ENCODE assay signal across 19 cellular contexts in genomic region chr4:57369446-57369845, GRCh38.
DNase-seq lines count a peak whose midpoint lies in the region; ATAC-seq and TF ChIP-seq lines count a peak whose summit lies in the region.
"Had no signal": no experiment of that assay in that cellular context is flagged by ENCODE, and none has a peak within 500 bp of the region (broad histone marks: within the 10 kb centered on the region; RNA-seq: fewer than 3 reads in every experiment).

No MANE protein-coding gene starts in this region.

- H3K4ac ChIP-seq in H9 (ENCODE audit: low read depth, low read length): no peak overlapping the region

- H3K23me2 ChIP-seq in H9 (ENCODE audit: insufficient read length, low read depth, low read length, poor library complexity, severe bottlenecking): no peaks in the 10 kb centered on the region

- no peak overlapping the region for H3K14ac ChIP-seq in H9 (ENCODE audit: insufficient read depth, low read length)

- intact Hi-C loops in MCF 10A (cut with micrococcal nuclease): no loop called here
- intact Hi-C loops in breast epithelium (cut with DNase I; ENCODE audit: low total_unique reads): no loop called here

- H3K4me1 ChIP-seq in breast epithelium (no peaks in the 10 kb centered on the region), adipocyte (ENCODE audit: control insufficient read depth, insufficient read depth, low read length) (peaks cover 10% of the 10 kb centered on the region), H9 (ENCODE audit: insufficient read depth, low read length) (no peaks in the 10 kb centered on the region)
- H3K4me1 ChIP-seq: A549, BLaER1, HAP-1 had no signal

- no peak for TF ChIP-seq POLR2A in breast epithelium (IDR thresholded peaks at IDR 0.05)

- no peak overlapping the region for H3K23ac ChIP-seq in H9 (ENCODE audit: insufficient read length, low read depth, low read length)

- ATAC-seq in GM21717 (IDR thresholded peaks at IDR 0.05; ENCODE audit: unreplicated experiment): no peak
- ATAC-seq: A549 had no signal

- H4K8ac ChIP-seq in H9 (replicated peaks; ENCODE audit: insufficient read length, low read depth, low read length): no peak overlapping the region

- H3K27me3 ChIP-seq in breast epithelium (no peaks in the 10 kb centered on the region), adipocyte (replicated peaks; ENCODE audit: control insufficient read depth, insufficient read depth, low read length) (no peaks in the 10 kb centered on the region), H9 (ENCODE audit: insufficient read depth, low read length) (no peaks in the 10 kb centered on the region)
- H3K27me3 ChIP-seq: BLaER1 had no signal

- CTCF ChIA-PET in MCF 10A (lab: Yijun Ruan, JAX): no interaction called here

- no peak overlapping the region for H2AK5ac ChIP-seq in H9 (ENCODE audit: insufficient read length, low read length)

- no peak overlapping the region for H2AFZ ChIP-seq in H9 (ENCODE audit: low read length)

- DNase-seq in MCF 10A (ENCODE audit: unreplicated experiment): peak; percentile 16
- no peak for DNase-seq in breast epithelium (ENCODE audit: low spot score in 2 of 2)
- peak; percentile 11 for DNase-seq in adipocyte (ENCODE audit: low read depth)
- DNase-seq in fibroblast of pulmonary artery (ENCODE audit: low read depth): peak; percentile 20
- no peak for DNase-seq in H9
- DNase-seq in islet precursor cell: no peak
- DNase-seq in GM10266 (ENCODE audit: extremely low spot score): no peak
- DNase-seq: AML-193; CD4-positive, alpha-beta memory T cell; DMS153; DMS79; GDM1; IMR-90 had no signal

- H4K20me1 ChIP-seq in H9 (ENCODE audit: control insufficient read depth, insufficient read depth, insufficient read length): no peaks in the 10 kb centered on the region
- H4K20me1 ChIP-seq: BLaER1 had no signal

- no peak overlapping the region for H3K27ac Mint-ChIP-seq in MCF 10A (ENCODE audit: low read depth, unreplicated experiment)
- H3K27ac Mint-ChIP-seq in H9: no peak overlapping the region
- H3K27ac Mint-ChIP-seq: CD14-positive monocyte; CD4-positive, alpha-beta memory T cell had no signal

- H3K9ac ChIP-seq in adipocyte (ENCODE audit: low read length): no peak overlapping the region
- H3K9ac ChIP-seq in H9 (ENCODE audit: extremely low read depth, insufficient read length, low read length): no peak overlapping the region
- H3K9ac ChIP-seq: BLaER1 had no signal

- no peaks in the 10 kb centered on the region for H3K79me1 ChIP-seq in H9 (ENCODE audit: insufficient read depth, low read depth, low read length, poor library complexity, severe bottlenecking)

- no peak overlapping the region for H2BK12ac ChIP-seq in H9 (ENCODE audit: insufficient read length, low read depth, low read length)

- no peak overlapping the region for H2BK5ac ChIP-seq in H9 (ENCODE audit: insufficient read length, low read length)

- H3K4me3 ChIP-seq in breast epithelium (no peak overlapping the region), adipocyte (ENCODE audit: low read length) (no peak overlapping the region), fibroblast of pulmonary artery (replicated peaks; ENCODE audit: low read depth, low read length) (no peak overlapping the region)
- H3K4me3 ChIP-seq: A549, BLaER1, HAP-1 had no signal

- H3K36me3 Mint-ChIP-seq in MCF 10A (ENCODE audit: insufficient read depth, unreplicated experiment) (peaks cover under 1% of the 10 kb centered on the region), H9 (ENCODE audit: insufficient read depth in 1 of 3, low read depth in 3 of 3) (peaks cover 0 to 11% (median 9%) of the 10 kb centered on the region in 3 experiments; a peak in 5 of 7 replicates)
- H3K36me3 Mint-ChIP-seq: CD14-positive monocyte; CD4-positive, alpha-beta memory T cell had no signal

- H3K9me3 Mint-ChIP-seq in MCF 10A (ENCODE audit: unreplicated experiment) (no peaks in the 10 kb centered on the region), H9 (peaks cover 7 to 8% of the 10 kb centered on the region in 2 experiments; a peak in 4 of 5 replicates)

- H3K27ac ChIP-seq in breast epithelium (no peak overlapping the region), H9 (ENCODE audit: insufficient read length, low read depth, low read length) (no peak overlapping the region)
- H3K27ac ChIP-seq: 22Rv1, A549, BLaER1 had no signal

- H3K18ac ChIP-seq in H9 (ENCODE audit: insufficient read length, low read depth, low read length): no peak overlapping the region

- H2BK15ac ChIP-seq in H9 (ENCODE audit: low read depth, low read length): no peak overlapping the region

- no peaks in the 10 kb centered on the region for H3K79me2 ChIP-seq in H9 (ENCODE audit: insufficient read depth, low read length)

- H3K4me3 Mint-ChIP-seq in MCF 10A (ENCODE audit: unreplicated experiment): no peak overlapping the region
- no peak overlapping the region for H3K4me3 Mint-ChIP-seq in H9
- H3K4me3 Mint-ChIP-seq: CD14-positive monocyte; CD4-positive, alpha-beta memory T cell had no signal

- H3K4me2 ChIP-seq in H9 (ENCODE audit: insufficient read depth, insufficient read length, low read length): no peak overlapping the region
- H3K4me2 ChIP-seq: A549, BLaER1 had no signal

- H3K9me3 ChIP-seq in breast epithelium: no peaks in the 10 kb centered on the region
- H3K9me3 ChIP-seq in adipocyte (ENCODE audit: control insufficient read depth, low read length): no peaks in the 10 kb centered on the region
- H3K9me3 ChIP-seq in H9 (ENCODE audit: control insufficient read depth, low read depth, low read length): no peaks in the 10 kb centered on the region
- H3K9me3 ChIP-seq: A549, BLaER1, HAP-1 had no signal

- no CpG with 5 or more reads among the region's 1 CpG for WGBS in H9 (ENCODE audit: extremely low coverage, insufficient read length, low lambda C conversion rate)

- no peak for TF ChIP-seq CTCF in MCF 10A (IDR thresholded peaks at IDR 0.05; ENCODE audit: unreplicated experiment)
- TF ChIP-seq CTCF in breast epithelium (IDR thresholded peaks at IDR 0.05): no peak
- no peak for TF ChIP-seq CTCF in fibroblast of pulmonary artery (IDR thresholded peaks at IDR 0.05; ENCODE audit: low read length, missing control alignments)
- no peak for TF ChIP-seq CTCF in H9 (conservative IDR thresholded peaks at IDR 0.05)
- TF ChIP-seq CTCF in GM10266 (IDR thresholded peaks at IDR 0.05; ENCODE audit: control insufficient read depth, insufficient read depth, low read depth, missing control alignments): no peak

- POLR2A ChIA-PET in MCF 10A (lab: Yijun Ruan, JAX): no interaction called here

- no peak overlapping the region for H2BK20ac ChIP-seq in H9 (ENCODE audit: low read depth, low read length, poor library complexity, severe bottlenecking)

- no peak overlapping the region for H3T11ph ChIP-seq in H9 (ENCODE audit: low read length)

- H4K91ac ChIP-seq in H9 (ENCODE audit: insufficient read length, low read depth, low read length): no peak overlapping the region

- peaks cover 12% of the 10 kb centered on the region for H3K4me1 Mint-ChIP-seq in MCF 10A (ENCODE audit: insufficient read depth, unreplicated experiment)
- peaks cover 3 to 14% of the 10 kb centered on the region in 2 experiments; a peak in 2 of 4 replicates for H3K4me1 Mint-ChIP-seq in H9
- H3K4me1 Mint-ChIP-seq: CD14-positive monocyte; CD4-positive, alpha-beta memory T cell had no signal

- BruUV-seq in MCF 10A (replicated peaks; lab: Mats Ljungman, UMichigan): no TSS peak

- H3K27me3 Mint-ChIP-seq in MCF 10A (ENCODE audit: insufficient read depth, unreplicated experiment) (no peaks in the 10 kb centered on the region), H9 (ENCODE audit: low read depth) (no peaks in the 10 kb centered on the region; the same call in 1 of the 2 replicates)
- H3K27me3 Mint-ChIP-seq: CD4-positive, alpha-beta memory T cell had no signal

- H4K5ac ChIP-seq in H9 (ENCODE audit: insufficient read length, low read depth, low read length): no peak overlapping the region

- H3K36me3 ChIP-seq in breast epithelium (no peaks in the 10 kb centered on the region), adipocyte (ENCODE audit: control insufficient read depth, insufficient read depth, low read length, severe bottlenecking) (no peaks in the 10 kb centered on the region)
- H3K36me3 ChIP-seq: BLaER1, HAP-1 had no signal

- H2BK120ac ChIP-seq in H9 (ENCODE audit: low read depth, low read length, poor library complexity, severe bottlenecking): no peak overlapping the region

- no peak overlapping the region for H3K56ac ChIP-seq in H9 (ENCODE audit: insufficient read length, low read depth, low read length)

Comparison
In these comparisons a context has a peak if more than half of its experiments do, and no peak if none do; other contexts are left out.
1. DNase-seq: peak in MCF 10A (single experiment), adipocyte (single experiment) and fibroblast of pulmonary artery (single experiment); none in breast epithelium (0 of 2), H9 (single experiment), islet precursor cell (single experiment) and GM10266 (single experiment).